In genomic region chr12:109458086-109458485, GRCh38 we compare ENCODE assay signal across 11 cellular contexts. TPM values are rescaled to one million over a fixed set of nuclear protein-coding genes. Genes with fewer than 3 reads are reported as not detected.
DNase-seq lines count a peak whose midpoint lies in the region; ATAC-seq and TF ChIP-seq lines count a peak whose summit lies in the region.
"Had no signal": no experiment of that assay in that cellular context is flagged by ENCODE, and none has a peak within 500 bp of the region (broad histone marks: within the 10 kb centered on the region; RNA-seq: fewer than 3 reads in every experiment).

No MANE protein-coding gene starts in this region.

- H3K4me3 ChIP-seq in GM23338: peak overlapping the region; percentile 30
- no peak overlapping the region for H3K4me3 ChIP-seq in foreskin fibroblast (ENCODE audit: low read depth in 1 of 2, low read length in 2 of 2)
- H3K4me3 ChIP-seq in sigmoid colon: no peak overlapping the region

- peaks cover 56% of the 10 kb centered on the region for H3K36me3 Mint-ChIP-seq in GM23338 (ENCODE audit: low read depth)
- peaks cover 34% of the 10 kb centered on the region for H3K36me3 Mint-ChIP-seq in activated T-helper 1 cell treated with anti-CD3 and anti-CD28 coated beads, Interleukin-12 subunit alpha, Interleukin-12 subunit beta, Interleukin-2, Interleukin-4 antibody, amounts not matched to agents 30 ng/mL and 10 ng/mL and 1 ng/mL, durations not matched to agents 14 hours and 24 hours and 36 hours (ENCODE audit: low read depth)

- DNase-seq in GM23338 (ENCODE audit: low spot score) (no peak), foreskin fibroblast (peak; percentile 60 to 64), sigmoid colon (no peak), dedifferentiated amniotic fluid mesenchymal stem cell (ENCODE audit: extremely low spot score) (no peak), COLO829 (ENCODE audit: low spot score) (no peak)
- DNase-seq in activated T-helper 1 cell treated with anti-CD3 and anti-CD28 coated beads, Interleukin-12 subunit alpha, Interleukin-12 subunit beta, Interleukin-2, Interleukin-4 antibody, amounts not matched to agents 30 ng/mL and 10 ng/mL and 1 ng/mL, durations not matched to agents 14 hours and 24 hours and 36 hours (ENCODE audit: low spot score): no peak
- DNase-seq: activated B cell treated with CpG ODN at 0.5 μM for 24 hours; effector CD8-positive, alpha-beta T cell; naive thymus-derived CD4-positive, alpha-beta T cell had no signal

- TF ChIP-seq POLR2A in sigmoid colon (IDR thresholded peaks at IDR 0.05): no peak

- no peaks in the 10 kb centered on the region for H3K27me3 ChIP-seq in GM23338 (ENCODE audit: insufficient read depth)
- no peaks in the 10 kb centered on the region for H3K27me3 ChIP-seq in sigmoid colon

- peak overlapping the region; percentile 51 for H3K4me3 Mint-ChIP-seq in GM23338
- no peak overlapping the region for H3K4me3 Mint-ChIP-seq in activated T-helper 1 cell treated with anti-CD3 and anti-CD28 coated beads, Interleukin-12 subunit alpha, Interleukin-12 subunit beta, Interleukin-2, Interleukin-4 antibody, amounts not matched to agents 30 ng/mL and 10 ng/mL and 1 ng/mL, durations not matched to agents 14 hours and 24 hours and 36 hours
- H3K4me3 Mint-ChIP-seq: activated B cell treated with CpG ODN at 0.5 μM for 24 hours had no signal

- H3K9me3 Mint-ChIP-seq in GM23338: no peaks in the 10 kb centered on the region
- H3K9me3 Mint-ChIP-seq in activated T-helper 1 cell treated with anti-CD3 and anti-CD28 coated beads, Interleukin-12 subunit alpha, Interleukin-12 subunit beta, Interleukin-2, Interleukin-4 antibody, amounts not matched to agents 30 ng/mL and 10 ng/mL and 1 ng/mL, durations not matched to agents 14 hours and 24 hours and 36 hours: no peaks in the 10 kb centered on the region
- H3K9me3 Mint-ChIP-seq: activated B cell treated with CpG ODN at 0.5 μM for 24 hours; naive thymus-derived CD4-positive, alpha-beta T cell had no signal

- no peak for TF ChIP-seq EP300 in sigmoid colon (IDR thresholded peaks at IDR 0.05)

- H3K4me1 Mint-ChIP-seq in GM23338: peaks cover 60% of the 10 kb centered on the region
- H3K4me1 Mint-ChIP-seq in activated T-helper 1 cell treated with anti-CD3 and anti-CD28 coated beads, Interleukin-12 subunit alpha, Interleukin-12 subunit beta, Interleukin-2, Interleukin-4 antibody, amounts not matched to agents 30 ng/mL and 10 ng/mL and 1 ng/mL, durations not matched to agents 14 hours and 24 hours and 36 hours (ENCODE audit: low read depth): peaks cover 40% of the 10 kb centered on the region

- no peak for TF ChIP-seq CTCF in GM23338 (conservative IDR thresholded peaks at IDR 0.05; ENCODE audit: low read depth in 2 of 2)
- no peak for TF ChIP-seq CTCF in foreskin fibroblast (IDR thresholded peaks at IDR 0.05; ENCODE audit: low read depth, low read length)
- no peak for TF ChIP-seq CTCF in sigmoid colon (IDR thresholded peaks at IDR 0.05)

- H3K79me2 ChIP-seq in GM23338 (replicated peaks; ENCODE audit: insufficient read depth): peaks cover 62% of the 10 kb centered on the region

- 0 out of 2 replicates have a peak, but pooled peaks cover 11% of the 10 kb centered on the region for H3F3A ChIP-seq in GM23338 (replicated peaks; ENCODE audit: low read depth)

- intact Hi-C loops in activated T-helper 1 cell treated with anti-CD3 and anti-CD28 coated beads, Interleukin-12 subunit alpha, Interleukin-12 subunit beta, Interleukin-2, Interleukin-4 antibody, amounts not matched to agents 30 ng/mL and 10 ng/mL and 1 ng/mL, durations not matched to agents 14 hours and 24 hours and 36 hours (cut with micrococcal nuclease): no loop called here
- intact Hi-C loops in sigmoid colon (cut with DNase I): no loop called here

- ATAC-seq in GM23338 (no peak; the same call in 1 of the 3 replicates), GM21390 (IDR thresholded peaks at IDR 0.05; ENCODE audit: unreplicated experiment) (no peak), GM18870 (IDR thresholded peaks at IDR 0.05; ENCODE audit: unreplicated experiment) (no peak)
- ATAC-seq: naive thymus-derived CD4-positive, alpha-beta T cell had no signal

- H3K27me3 Mint-ChIP-seq in GM23338 (ENCODE audit: insufficient read depth, low read depth, poor library complexity): peaks cover 11% of the 10 kb centered on the region
- no peaks in the 10 kb centered on the region for H3K27me3 Mint-ChIP-seq in activated T-helper 1 cell treated with anti-CD3 and anti-CD28 coated beads, Interleukin-12 subunit alpha, Interleukin-12 subunit beta, Interleukin-2, Interleukin-4 antibody, amounts not matched to agents 30 ng/mL and 10 ng/mL and 1 ng/mL, durations not matched to agents 14 hours and 24 hours and 36 hours (ENCODE audit: insufficient read depth)
- H3K27me3 Mint-ChIP-seq: activated B cell treated with CpG ODN at 0.5 μM for 24 hours; naive thymus-derived CD4-positive, alpha-beta T cell had no signal

- peak overlapping the region; percentile 94 for H3K27ac Mint-ChIP-seq in GM23338
- H3K27ac Mint-ChIP-seq in activated T-helper 1 cell treated with anti-CD3 and anti-CD28 coated beads, Interleukin-12 subunit alpha, Interleukin-12 subunit beta, Interleukin-2, Interleukin-4 antibody, amounts not matched to agents 30 ng/mL and 10 ng/mL and 1 ng/mL, durations not matched to agents 14 hours and 24 hours and 36 hours: peak overlapping the region; percentile 87
- H3K27ac Mint-ChIP-seq: activated B cell treated with CpG ODN at 0.5 μM for 24 hours had no signal

- no peaks in the 10 kb centered on the region for H3K9me3 ChIP-seq in sigmoid colon

- H3K36me3 ChIP-seq in GM23338 (ENCODE audit: insufficient read depth): peaks cover 31% of the 10 kb centered on the region
- H3K36me3 ChIP-seq in sigmoid colon: peaks cover 0 to 51% (median 42%) of the 10 kb centered on the region in 4 donors

- no peaks in the 10 kb centered on the region for H3K9me2 ChIP-seq in GM23338 (ENCODE audit: insufficient read depth)

- peaks cover 58% of the 10 kb centered on the region for H3K4me1 ChIP-seq in GM23338 (ENCODE audit: insufficient read depth)
- H3K4me1 ChIP-seq in sigmoid colon: peaks cover 0 to 92% (median 82%) of the 10 kb centered on the region in 4 donors

- no peaks in the 10 kb centered on the region; the same call in 1 of the 2 replicates for H4K20me1 ChIP-seq in GM23338 (replicated peaks; ENCODE audit: insufficient read depth)

- peak overlapping the region; percentile 96 for H3K27ac ChIP-seq in GM23338 (ENCODE audit: low read depth)
- peak overlapping the region; percentile 92 to 98 (median 96) for H3K27ac ChIP-seq in sigmoid colon

- peak overlapping the region; percentile 37 for H3K4me2 ChIP-seq in GM23338

- H2AFZ ChIP-seq in GM23338: no peak overlapping the region

- 80 to 82% methylated on average over 4 of the region's 4 CpGs for WGBS in sigmoid colon, 2 donors

TF ChIP-seq in GM23338, 12 proteins besides CTCF, POLR2A, EP300 and RAD21 (continues in another document):
- TF ChIP-seq POLR2AphosphoS5 (IDR thresholded peaks at IDR 0.05; ENCODE audit: low read depth): no peak
- no peak for TF ChIP-seq ETS1 (IDR thresholded peaks at IDR 0.05)
- no peak for TF ChIP-seq EZH2 (IDR thresholded peaks at IDR 0.05; ENCODE audit: low read depth, unreplicated experiment)
- no peak for TF ChIP-seq CREB1 (CRISPR knock-in tag; IDR thresholded peaks at IDR 0.05; ENCODE audit: low read depth)
- no peak for TF ChIP-seq STAT1 (IDR thresholded peaks at IDR 0.05; ENCODE audit: unreplicated experiment)
- TF ChIP-seq EZH2phosphoT487 (IDR thresholded peaks at IDR 0.05; ENCODE audit: unreplicated experiment): no peak
- no peak for TF ChIP-seq ZNF114 (CRISPR knock-in tag; IDR thresholded peaks at IDR 0.05)
- no peak for TF ChIP-seq ZNF331 (CRISPR knock-in tag; IDR thresholded peaks at IDR 0.05; ENCODE audit: low read depth)

RNA-seq across cellular contexts. Expression of gene KCTD10, which starts 19.0 kb away (rescaled TPM):
- 45.2 and 56.2 TPM in 2 replicates for total RNA-seq in GM23338 (2014; rRNA removed; shearing (Covaris generic))
- polyA plus RNA-seq in GM23338 (2016; fragmentation: Nextera tagmentation; extraction: Ambion mirVana): 15.8 and 16.8 TPM in 2 replicates
- 48.3 and 51.2 TPM in 2 replicates for total RNA-seq in activated T-helper 1 cell treated with anti-CD3 and anti-CD28 coated beads, Interleukin-12 subunit alpha, Interleukin-12 subunit beta, Interleukin-2, Interleukin-4 antibody, amounts not matched to agents 30 ng/mL and 10 ng/mL and 1 ng/mL, durations not matched to agents 14 hours and 24 hours and 36 hours
- 100 to 1,000 TPM in 2 of 4 donors, 10 to 100 TPM in 2; 82.8 to 123 (median 101) TPM for total RNA-seq in sigmoid colon
- polyA plus RNA-seq in sigmoid colon: 10 to 100 TPM; 53.5 to 79.8 (median 54.2) TPM

RNA-seq across cellular contexts. Expression of gene UBE3B, which starts 19.3 kb away (rescaled TPM):
- total RNA-seq in GM23338 (2014; rRNA removed; shearing (Covaris generic)): 20.7 and 20.8 TPM in 2 replicates
- 20.8 and 26.8 TPM in 2 replicates for polyA plus RNA-seq in GM23338 (2016; fragmentation: Nextera tagmentation; extraction: Ambion mirVana)
- 28.7 and 29.3 TPM in 2 replicates for total RNA-seq in activated T-helper 1 cell treated with anti-CD3 and anti-CD28 coated beads, Interleukin-12 subunit alpha, Interleukin-12 subunit beta, Interleukin-2, Interleukin-4 antibody, amounts not matched to agents 30 ng/mL and 10 ng/mL and 1 ng/mL, durations not matched to agents 14 hours and 24 hours and 36 hours
- 10 to 100 TPM; 48.4 to 67.7 (median 56.2) TPM for total RNA-seq in sigmoid colon
- 10 to 100 TPM; 15.3 to 20.8 (median 16.2) TPM for polyA plus RNA-seq in sigmoid colon

Comparison
In these comparisons a context has a peak if more than half of its experiments do, and no peak if none do; other contexts are left out.
1. DNase-seq: peak in foreskin fibroblast (2 of 2); none in GM23338 (single experiment), activated T-helper 1 cell treated with anti-CD3 and anti-CD28 coated beads, Interleukin-12 subunit alpha, Interleukin-12 subunit beta, Interleukin-2, Interleukin-4 antibody, amounts not matched to agents 30 ng/mL and 10 ng/mL and 1 ng/mL, durations not matched to agents 14 hours and 24 hours and 36 hours (single experiment), sigmoid colon (single experiment), dedifferentiated amniotic fluid mesenchymal stem cell (single experiment) and COLO829 (single experiment).